In genomic region chr17:42359133-42359532, GRCh38 we compare ENCODE assay signal across 1 cellular context.
A peak's percentile ranks its signal among the peaks of the same experiment; 100 is the strongest.
TF ChIP-seq lines count a peak whose summit lies in the region.

No MANE protein-coding gene starts in this region.

TF ChIP-seq in K562, 482 proteins besides CTCF, POLR2A, EP300 and RAD21 (continued from another document):
- TF ChIP-seq KDM1A (IDR thresholded peaks at IDR 0.05): peak; percentile 51 to 59; a peak in 2 of 4 replicates
TF ChIP-seq in K562: peak in this region for 1.
